13 cellular contexts compared by ENCODE assay signal in genomic region chr10:89242840-89243586, GRCh38. TPM values are rescaled to one million over a fixed set of nuclear protein-coding genes. Genes with fewer than 3 reads are reported as not detected.
DNase-seq lines count a peak whose midpoint lies in the region; ATAC-seq and TF ChIP-seq lines count a peak whose summit lies in the region.
"Had no signal": no experiment of that assay in that cellular context is flagged by ENCODE, and none has a peak within 500 bp of the region (broad histone marks: within the 10 kb centered on the region; RNA-seq: fewer than 3 reads in every experiment).

No MANE protein-coding gene starts in this region.

- BruUV-seq in MCF 10A (replicated peaks; lab: Mats Ljungman, UMichigan) (no TSS peak), mammary epithelial cell (replicated peaks; lab: Mats Ljungman, UMichigan) (no TSS peak)

- no peak overlapping the region for H2AFZ ChIP-seq in mammary epithelial cell (ENCODE audit: low read depth, low read length)
- H2AFZ ChIP-seq in OCI-LY1 (ENCODE audit: low read length) = no peak overlapping the region

- H3K4me3 Mint-ChIP-seq in MCF 10A (ENCODE audit: unreplicated experiment) = no peak overlapping the region
- H3K4me3 Mint-ChIP-seq: T-cell had no signal

- H3K9me3 ChIP-seq in mammary epithelial cell (replicated peaks; ENCODE audit: insufficient read depth, low read length) (no peaks in the 10 kb centered on the region), OCI-LY1 (ENCODE audit: low read length) (no peaks in the 10 kb centered on the region), spleen (no peaks in the 10 kb centered on the region)
- H3K9me3 ChIP-seq: A549, vagina had no signal

- H3K4me3 ChIP-seq in mammary epithelial cell (replicated peaks in 1 of 3; ENCODE audit: insufficient read depth in 1 of 3, low read depth in 2 of 3, low read length in 3 of 3) (no peak overlapping the region), OCI-LY1 (ENCODE audit: low read depth, low read length, poor library complexity, severe bottlenecking) (no peak overlapping the region), fibroblast of mammary gland (ENCODE audit: control insufficient read depth, low read depth, low read length) (no peak overlapping the region), spleen (no peak overlapping the region)
- H3K4me3 ChIP-seq: A549, vagina had no signal

- H3K4me1 Mint-ChIP-seq in MCF 10A (ENCODE audit: insufficient read depth, unreplicated experiment) = peaks cover 18% of the 10 kb centered on the region

- no peak for TF ChIP-seq POLR2A in spleen (IDR thresholded peaks at IDR 0.05)

- TF ChIP-seq CTCF in MCF 10A (IDR thresholded peaks at IDR 0.05; ENCODE audit: unreplicated experiment) (no peak), mammary epithelial cell (conservative IDR thresholded peaks at IDR 0.05 in 1 of 2, IDR thresholded peaks at IDR 0.05 in 1 of 2; ENCODE audit: extremely low read depth in 1 of 2, insufficient read depth in 1 of 2, low read depth in 1 of 2, low read length in 2 of 2) (no peak), OCI-LY1 (IDR thresholded peaks at IDR 0.05; ENCODE audit: low read length) (no peak), fibroblast of mammary gland (conservative IDR thresholded peaks at IDR 0.05; ENCODE audit: control insufficient read depth, insufficient read depth, low read depth, low read length) (no peak), spleen (IDR thresholded peaks at IDR 0.05 in 8 of 11, conservative IDR thresholded peaks at IDR 0.05 in 3 of 11) (no peak)

- intact Hi-C loops in MCF 10A (cut with micrococcal nuclease) (no loop called here), mammary epithelial cell (cut with micrococcal nuclease) (no loop called here), spleen (cut with DNase I; ENCODE audit: low total_unique reads) (no loop called here)

- H3K27ac ChIP-seq in mammary epithelial cell (ENCODE audit: insufficient read depth, low read depth, low read length) (no peak overlapping the region), OCI-LY1 (ENCODE audit: low read depth, low read length, poor library complexity, severe bottlenecking) (peak overlapping the region; percentile 28), spleen (peak overlapping the region; percentile 0 to 80 (median 60))
- H3K27ac ChIP-seq: vagina had no signal

- H3K4me2 ChIP-seq in mammary epithelial cell (ENCODE audit: insufficient read depth, low read depth, low read length) = no peak overlapping the region
- H3K4me2 ChIP-seq in OCI-LY1 (ENCODE audit: low read length) = no peak overlapping the region

- CTCF ChIA-PET in MCF 10A (lab: Yijun Ruan, JAX) = interaction anchor here (0.5 to 2.1 kb wide), 6 partner anchors 10 to 406 kb away, joined by 3 to 9 read pairs (median 4); no protein-coding TSS in a partner anchor
- CTCF ChIA-PET in mammary epithelial cell (lab: Charles Lee; ENCODE audit: low non-redundant PET) = no interaction called here

- H3K27ac Mint-ChIP-seq in MCF 10A (ENCODE audit: low read depth, unreplicated experiment) = peak overlapping the region; percentile 69
- H3K27ac Mint-ChIP-seq: T-cell had no signal

- dilution Hi-C loops in mammary epithelial cell (cut with HindIII; ENCODE audit: low sequenced_read_pairs) = no loop called here

- no peaks in the 10 kb centered on the region for H3F3A ChIP-seq in OCI-LY1 (ENCODE audit: insufficient read depth, low read length)

- H3K36me3 ChIP-seq in mammary epithelial cell (ENCODE audit: insufficient read depth, low read length) (peaks cover 13% of the 10 kb centered on the region), OCI-LY1 (ENCODE audit: insufficient read depth, low read length) (no peaks in the 10 kb centered on the region), spleen (peaks cover 0 to 37% (median 9%) of the 10 kb centered on the region in 6 donors)
- H3K36me3 ChIP-seq: vagina had no signal

- H3K9ac ChIP-seq in mammary epithelial cell (ENCODE audit: insufficient read depth, low read length) (no peak overlapping the region), OCI-LY1 (ENCODE audit: low read length) (no peak overlapping the region)

- no peaks in the 10 kb centered on the region for H3K9me2 ChIP-seq in OCI-LY1 (ENCODE audit: low read depth, low read length)

- H4K20me1 ChIP-seq in mammary epithelial cell (ENCODE audit: insufficient read depth, low read length) (no peaks in the 10 kb centered on the region), OCI-LY1 (ENCODE audit: insufficient read depth, low read length) (no peaks in the 10 kb centered on the region)

- in situ Hi-C loops in mammary epithelial cell (cut with MboI; ENCODE audit: low sequenced_read_pairs in 2 of 2) = no loop called here

- no peak for ATAC-seq in GM19467 (IDR thresholded peaks at IDR 0.05; ENCODE audit: unreplicated experiment)
- ATAC-seq: A549, T-cell had no signal

- WGBS in mammary epithelial cell (ENCODE audit: low coverage, missing lambda C conversion rate) = 86% methylated on average over 8 of the region's 8 CpGs
- WGBS in spleen, 5 donors = 24 to 41% (median 28%) methylated on average over 8 of the region's 8 CpGs

- no peaks in the 10 kb centered on the region for H3K36me3 Mint-ChIP-seq in MCF 10A (ENCODE audit: insufficient read depth, unreplicated experiment)

- POLR2A ChIA-PET in MCF 10A (lab: Yijun Ruan, JAX) = interaction anchor here (0.9 to 4.0 kb wide), 5 partner anchors 8 to 253 kb away, joined by 3 to 31 read pairs (median 4); partner anchors contain the start of genes FAS and LIPA

- H3K27me3 Mint-ChIP-seq in MCF 10A (ENCODE audit: insufficient read depth, unreplicated experiment) = no peaks in the 10 kb centered on the region
- H3K27me3 Mint-ChIP-seq: T-cell had no signal

- DNase-seq in MCF 10A (ENCODE audit: unreplicated experiment) = no peak
- DNase-seq in mammary epithelial cell = no peak
- DNase-seq in fibroblast of mammary gland (ENCODE audit: low read depth) = peak; percentile 28
- DNase-seq in spleen = no peak
- no peak for DNase-seq in activated CD4-positive, alpha-beta T cell treated with anti-CD3 and anti-CD28 coated beads for 48 hours
- no peak for DNase-seq in ureter (ENCODE audit: low spot score)
- DNase-seq: activated CD4-positive, alpha-beta T cell treated with anti-CD3 and anti-CD28 coated beads, Interleukin-2, amount 50 U/mL, for 4 hours; activated effector memory CD4-positive, alpha-beta T cell treated with Interleukin-2 at 50 U/mL for 16 hours; T-cell had no signal

- H3K4me1 ChIP-seq in mammary epithelial cell (ENCODE audit: insufficient read depth, low read length) (peaks cover 23% of the 10 kb centered on the region), OCI-LY1 (ENCODE audit: insufficient read depth, low read length, severe bottlenecking) (peaks cover 37% of the 10 kb centered on the region), spleen (peaks cover 27 to 71% (median 45%) of the 10 kb centered on the region in 6 donors)

- H3K27me3 ChIP-seq in mammary epithelial cell (ENCODE audit: insufficient read depth, low read length) (no peaks in the 10 kb centered on the region), OCI-LY1 (ENCODE audit: insufficient read depth, low read length) (no peaks in the 10 kb centered on the region), spleen (replicated peaks in 1 of 7) (no peaks in the 10 kb centered on the region)
- H3K27me3 ChIP-seq: vagina had no signal

- H3K9me3 Mint-ChIP-seq in MCF 10A (ENCODE audit: unreplicated experiment) = no peaks in the 10 kb centered on the region
- H3K9me3 Mint-ChIP-seq: T-cell had no signal

- H3K79me2 ChIP-seq in mammary epithelial cell (ENCODE audit: insufficient read depth, low read length) = peaks cover 3% of the 10 kb centered on the region
- H3K79me2 ChIP-seq in OCI-LY1 (ENCODE audit: insufficient read depth, low read length) = no peaks in the 10 kb centered on the region

RNA-seq across cellular contexts. Expression of gene LIPA, which starts 8.6 kb away (rescaled TPM):
- total RNA-seq in MCF 10A (2022) = 18.5 and 22.3 TPM in 2 replicates
- 10 to 100 TPM; 58.5 to 62.2 TPM for total RNA-seq in mammary epithelial cell
- 50.9 TPM for polyA plus RNA-seq in mammary epithelial cell
- polyA minus RNA-seq in mammary epithelial cell = 69.8 TPM
- 100 to 1,000 TPM; 216 to 828 (median 424) TPM for total RNA-seq in spleen
- polyA plus RNA-seq in spleen = 10 to 100 TPM; 28.6 to 75.0 (median 58.6) TPM
- total RNA-seq in ureter = 55.7 TPM

RNA-seq across cellular contexts. Expression of gene CH25H, which starts 35.9 kb away (rescaled TPM):
- total RNA-seq in MCF 10A (2022) (not detected in 2 replicates), mammary epithelial cell (under 1 TPM in 1 of 2 donors, not detected in 1; 0.17 TPM), spleen (1 to 10 TPM in 5 of 7 donors, under 1 TPM in 2; 0.72 to 8.8 (median 1.8) TPM), ureter (3.6 TPM)
- polyA plus RNA-seq in mammary epithelial cell (not detected), spleen (1 to 10 TPM; 1.4 to 3.6 (median 2.3) TPM)
- polyA minus RNA-seq in mammary epithelial cell = not detected
- polyA plus RNA-seq: A549 had no signal

RNA-seq across cellular contexts. Expression of gene IFIT2, which starts 58.8 kb away (rescaled TPM):
- total RNA-seq in MCF 10A (2022) (0.58 and 1.3 TPM in 2 replicates), mammary epithelial cell (1 to 10 TPM; 1.1 to 1.2 TPM), spleen (10 to 100 TPM; 12.8 to 22.2 (median 18.2) TPM), ureter (4.0 TPM)
- polyA plus RNA-seq in mammary epithelial cell (0.41 TPM), spleen (10 to 100 TPM in 1 of 3 donors, 1 to 10 TPM in 2; 6.1 to 11.4 (median 7.0) TPM)
- polyA minus RNA-seq in mammary epithelial cell = not detected
